In the genomic region with DNA sequence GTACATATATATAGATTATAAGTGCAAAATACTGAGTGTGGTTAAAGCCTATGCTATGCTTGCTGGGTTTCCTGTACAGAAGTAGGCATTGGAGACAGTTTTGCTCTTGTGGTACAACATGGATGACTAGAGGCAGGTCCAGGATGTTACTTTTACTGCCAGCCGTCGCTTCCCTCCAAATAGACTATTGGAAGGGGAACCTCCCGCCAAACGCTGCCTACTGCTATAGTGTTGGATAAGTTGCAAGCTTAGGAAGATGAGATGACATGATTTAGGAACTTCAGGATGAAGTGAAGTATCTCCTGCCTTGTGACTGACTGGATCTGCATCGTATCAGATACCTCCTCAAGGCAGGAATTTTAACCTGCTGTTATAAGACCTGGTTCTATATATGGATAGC, we compare ENCODE assay signal across 27 cellular contexts.
"Had no signal": no experiment of that assay in that cellular context is flagged by ENCODE, and none has a peak within 500 bp of the region (broad histone marks: within the 10 kb centered on the region; RNA-seq: fewer than 3 reads in every experiment).

No MANE protein-coding gene starts in this region.

- H3K4me3 Mint-ChIP-seq: dendritic cell treated with granulocyte-macrophage colony-stimulating factor and Interleukin-4, amounts not matched to agents 40 ng/mL and 50 ng/mL, for 4 days; memory B cell; natural killer cell; neural progenitor cell; stimulated activated naive CD8-positive, alpha-beta T cell treated with anti-CD3 and anti-CD28 coated beads, Interleukin-15, amount 100 ng/mL, for 72 hours; type B pancreatic cell had no signal

- H3K4me1 Mint-ChIP-seq: neural progenitor cell had no signal

- ATAC-seq: foreskin keratinocyte; gastroesophageal sphincter; heart left ventricle; left lobe of liver; natural killer cell; pancreas; right lobe of liver; stimulated activated naive CD8-positive, alpha-beta T cell treated with anti-CD3 and anti-CD28 coated beads, Interleukin-15, amount 100 ng/mL, for 72 hours had no signal

- H3K4me3 ChIP-seq: colonic mucosa, esophagus muscularis mucosa, gastroesophageal sphincter, heart left ventricle, hepatocyte, lung, neural progenitor cell, pancreas, right lobe of liver, suprapubic skin, thyroid gland had no signal

- H3K4me2 ChIP-seq: hepatocyte, neural progenitor cell had no signal

- H3K4me1 ChIP-seq: colonic mucosa, foreskin keratinocyte, neural progenitor cell, pancreas had no signal

- H2AFZ ChIP-seq: hepatocyte, neural progenitor cell had no signal

- H3K9ac ChIP-seq: neural progenitor cell had no signal

- H3K27me3 Mint-ChIP-seq: dendritic cell treated with granulocyte-macrophage colony-stimulating factor and Interleukin-4, amounts not matched to agents 40 ng/mL and 50 ng/mL, for 4 days; memory B cell; stimulated activated naive CD8-positive, alpha-beta T cell treated with anti-CD3 and anti-CD28 coated beads, Interleukin-15, amount 100 ng/mL, for 72 hours; type B pancreatic cell had no signal

- FAIRE-seq: endothelial cell of umbilical vein, kidney, pancreas, small intestine had no signal

- H3K36me3 ChIP-seq: colonic mucosa, esophagus muscularis mucosa, neural progenitor cell, pancreas, right lobe of liver, thyroid gland had no signal

- H3K27me3 ChIP-seq: colonic mucosa, esophagus muscularis mucosa, foreskin keratinocyte, gastroesophageal sphincter, heart left ventricle, hepatocyte, neural progenitor cell, pancreas, right lobe of liver, suprapubic skin, thyroid gland had no signal

- DNase-seq: colonic mucosa; effector CD8-positive, alpha-beta T cell; foreskin keratinocyte; heart left ventricle; kidney; natural killer cell; occipital lobe; pancreas; retina; right lobe of liver; small intestine; stimulated activated CD4-positive, alpha-beta T cell treated with anti-CD3 and anti-CD28 coated beads, Interleukin-15, amount 100 ng/mL, for 24 hours; stimulated activated CD4-positive, alpha-beta T cell treated with anti-CD3 and anti-CD28 coated beads, Interleukin-2, amount 100 ng/mL, for 48 hours; stimulated activated naive CD4-positive, alpha-beta T cell; stimulated activated naive CD8-positive, alpha-beta T cell treated with anti-CD3 and anti-CD28 coated beads, Interleukin-15, amount 100 ng/mL, for 72 hours had no signal

- H3K36me3 Mint-ChIP-seq: neural progenitor cell had no signal

- H3K9me3 ChIP-seq: colonic mucosa, pancreas, right lobe of liver, thyroid gland had no signal

- H3K27ac ChIP-seq: colonic mucosa, esophagus muscularis mucosa, foreskin keratinocyte, gastroesophageal sphincter, heart left ventricle, hepatocyte, neural progenitor cell, pancreas, right lobe of liver, suprapubic skin, thyroid gland had no signal

- H3K27ac Mint-ChIP-seq: dendritic cell treated with granulocyte-macrophage colony-stimulating factor and Interleukin-4, amounts not matched to agents 40 ng/mL and 50 ng/mL, for 4 days; memory B cell; natural killer cell; neural progenitor cell; stimulated activated naive CD8-positive, alpha-beta T cell treated with anti-CD3 and anti-CD28 coated beads, Interleukin-15, amount 100 ng/mL, for 72 hours; type B pancreatic cell had no signal
